Comparison of ENCODE assay signal across 8 cellular contexts in genomic region chr5:59036274-59036961, GRCh38.
DNase-seq lines count a peak whose midpoint lies in the region; ATAC-seq, FAIRE-seq and TF ChIP-seq lines count a peak whose summit lies in the region.

No MANE protein-coding gene starts in this region.

- peak overlapping the region; percentile 43 for H3K27ac ChIP-seq in effector memory CD4-positive, alpha-beta T cell (ENCODE audit: insufficient read depth, low read length, poor library complexity, severe bottlenecking)
- peak overlapping the region; percentile 83 to 93 (median 91) for H3K27ac ChIP-seq in gastrocnemius medialis

- H3K4me1 Mint-ChIP-seq in T-helper 2 cell treated with Interferon-gamma antibody and Interleukin-4, amounts not matched to agents 5 μg/mL and 100 μg/mL, for 36 hours (ENCODE audit: low read depth) = peaks cover 48% of the 10 kb centered on the region

- H3K27ac Mint-ChIP-seq in T-helper 2 cell treated with Interferon-gamma antibody and Interleukin-4, amounts not matched to agents 5 μg/mL and 100 μg/mL, for 36 hours = peak overlapping the region; percentile 98

- intact Hi-C loops in left cardiac atrium (cut with DNase I) (loop anchor here (5.0 kb wide), 2 partner anchors 51 to 91 kb away; no protein-coding TSS in a partner anchor), Right ventricle myocardium superior (cut with DNase I) (loop anchor here (5.0 to 10.0 kb wide), 2 partner anchors 118 to 136 kb away; no protein-coding TSS in a partner anchor), gastrocnemius medialis (cut with DNase I; ENCODE audit: low total_unique reads) (loop anchor here (5.0 kb wide), 3 partner anchors 111 to 331 kb away; no protein-coding TSS in a partner anchor)

- in situ Hi-C loops in gastrocnemius medialis (cut with MboI; ENCODE audit: low sequenced_read_pairs in 4 of 4) = loop anchor here (10.0 to 25.0 kb wide), 2 partner anchors 138 to 326 kb away; no protein-coding TSS in a partner anchor

- no peak for FAIRE-seq in GM19239 (lab: Jason Lieb, UNC)

- H3K36me3 ChIP-seq in effector memory CD4-positive, alpha-beta T cell (ENCODE audit: control insufficient read depth, insufficient read depth, low read length) = no peaks in the 10 kb centered on the region
- no peaks in the 10 kb centered on the region for H3K36me3 ChIP-seq in gastrocnemius medialis

- peaks cover 48% of the 10 kb centered on the region for H3K36me3 Mint-ChIP-seq in T-helper 2 cell treated with Interferon-gamma antibody and Interleukin-4, amounts not matched to agents 5 μg/mL and 100 μg/mL, for 36 hours (ENCODE audit: low read depth)

- TF ChIP-seq POLR2A in gastrocnemius medialis (IDR thresholded peaks at IDR 0.05) = peak in 1 of 2 donors; percentile 38

- H3K9me3 Mint-ChIP-seq in T-helper 2 cell treated with Interferon-gamma antibody and Interleukin-4, amounts not matched to agents 5 μg/mL and 100 μg/mL, for 36 hours = no peaks in the 10 kb centered on the region

- H3K4me1 ChIP-seq in effector memory CD4-positive, alpha-beta T cell (ENCODE audit: control insufficient read depth, insufficient read depth, low read length, poor library complexity, severe bottlenecking) = peaks cover 12% of the 10 kb centered on the region
- H3K4me1 ChIP-seq in gastrocnemius medialis = peaks cover 43 to 61% of the 10 kb centered on the region in 2 donors

- H3K4me3 Mint-ChIP-seq in T-helper 2 cell treated with Interferon-gamma antibody and Interleukin-4, amounts not matched to agents 5 μg/mL and 100 μg/mL, for 36 hours = peak overlapping the region; percentile 84

- H3K27me3 ChIP-seq in effector memory CD4-positive, alpha-beta T cell (replicated peaks; ENCODE audit: control insufficient read depth, insufficient read depth, low read length, poor library complexity, severe bottlenecking) = no peaks in the 10 kb centered on the region
- no peaks in the 10 kb centered on the region for H3K27me3 ChIP-seq in gastrocnemius medialis

- H3K4me3 ChIP-seq in effector memory CD4-positive, alpha-beta T cell (ENCODE audit: insufficient read depth, low read depth, low read length, poor library complexity, severe bottlenecking) = peak overlapping the region; percentile 97
- peak overlapping the region in 3 of 4 donors; percentile 76 to 93 (median 82) for H3K4me3 ChIP-seq in gastrocnemius medialis

- no peak for TF ChIP-seq CTCF in gastrocnemius medialis (IDR thresholded peaks at IDR 0.05 in 4 of 5, conservative IDR thresholded peaks at IDR 0.05 in 1 of 5)

- peak; percentile 47 for DNase-seq in left cardiac atrium
- no peak for DNase-seq in Right ventricle myocardium superior
- DNase-seq in T-helper 2 cell treated with Interferon-gamma antibody and Interleukin-4, amounts not matched to agents 5 μg/mL and 100 μg/mL, for 36 hours (ENCODE audit: low spot score) = peak; percentile 46
- peak in 2 of 3 donors; percentile 21 to 25 for DNase-seq in effector memory CD4-positive, alpha-beta T cell
- DNase-seq in gastrocnemius medialis = peak; percentile 79 to 80
- DNase-seq in GM19239 (ENCODE audit: insufficient read length, low spot score) = no peak
- no peak for DNase-seq in hippocampal formation (lab: John Stamatoyannopoulos, UW)

- H3K27me3 Mint-ChIP-seq in T-helper 2 cell treated with Interferon-gamma antibody and Interleukin-4, amounts not matched to agents 5 μg/mL and 100 μg/mL, for 36 hours (ENCODE audit: low read depth) = no peaks in the 10 kb centered on the region

- no peaks in the 10 kb centered on the region for H3K9me3 ChIP-seq in effector memory CD4-positive, alpha-beta T cell (ENCODE audit: control insufficient read depth, low read length)
- no peaks in the 10 kb centered on the region for H3K9me3 ChIP-seq in gastrocnemius medialis

- ATAC-seq in left cardiac atrium (peak in 1 of 2 donors; percentile 7), Right ventricle myocardium superior (ENCODE audit: poor library complexity) (no peak), gastrocnemius medialis (peak; percentile 81 to 85), GM19395 (IDR thresholded peaks at IDR 0.05; ENCODE audit: unreplicated experiment) (no peak)

Comparison
In these comparisons a context has a peak if more than half of its experiments do, and no peak if none do; other contexts are left out.
1. DNase-seq: peak in left cardiac atrium (single experiment), T-helper 2 cell treated with Interferon-gamma antibody and Interleukin-4, amounts not matched to agents 5 μg/mL and 100 μg/mL, for 36 hours (single experiment), effector memory CD4-positive, alpha-beta T cell (2 of 3) and gastrocnemius medialis (2 of 2); none in Right ventricle myocardium superior (single experiment), GM19239 (single experiment) and hippocampal formation (0 of 2).
2. ATAC-seq: peak in gastrocnemius medialis (2 of 2); none in Right ventricle myocardium superior (single experiment) and GM19395 (single experiment).